8 cellular contexts compared by ENCODE assay signal in the genomic region with DNA sequence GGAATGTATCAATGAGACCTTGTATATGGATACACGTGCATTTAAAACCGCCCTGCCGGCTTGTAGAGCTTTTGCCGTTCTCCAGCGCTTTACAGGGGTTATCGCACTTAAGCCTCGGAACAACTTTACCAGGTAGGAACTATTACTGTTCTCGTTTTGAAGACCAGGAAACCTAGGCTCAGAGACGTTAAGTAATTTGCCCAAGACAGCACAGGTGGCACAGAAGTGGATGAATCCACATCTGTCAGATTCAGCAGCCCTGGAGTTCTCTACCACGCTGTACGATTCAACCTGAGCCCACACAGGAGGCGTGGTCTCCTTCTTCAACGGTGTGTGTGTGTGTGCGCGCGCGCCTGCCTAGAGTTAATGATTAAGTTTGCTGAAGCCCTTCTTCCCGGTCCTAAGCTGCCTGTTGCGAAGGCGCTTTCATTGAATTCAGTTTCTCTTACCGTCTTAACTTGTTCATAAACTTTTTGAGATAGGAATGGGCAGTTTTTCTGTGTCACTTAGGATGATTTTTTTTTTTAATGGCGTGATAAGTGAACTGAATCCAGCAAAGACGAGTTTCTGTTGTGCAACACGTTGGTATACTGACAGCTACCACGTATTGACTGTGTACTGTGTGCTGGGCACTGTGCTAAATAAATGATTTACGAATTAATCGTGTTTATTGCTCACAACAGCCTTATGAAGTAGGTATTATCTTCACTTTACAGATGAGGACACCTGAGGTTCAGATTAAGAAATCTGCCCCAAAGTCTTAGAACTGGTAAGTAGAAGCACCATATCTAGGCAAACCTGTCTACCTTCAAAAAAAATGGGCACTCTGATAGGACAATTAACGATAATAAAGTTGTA.
DNase-seq lines count a peak whose midpoint lies in the region; ATAC-seq and TF ChIP-seq lines count a peak whose summit lies in the region.

No MANE protein-coding gene starts in this region.

- peak overlapping the region; percentile 100 for H3K4me3 Mint-ChIP-seq in chondrocyte (ENCODE audit: unreplicated experiment)

- in situ Hi-C loops in GM18951 (cut with MboI; ENCODE audit: low sequenced_read_pairs, unreplicated experiment) = no loop called here

- H3K9me3 ChIP-seq in left lung = no peaks in the 10 kb centered on the region

- peak; percentile 67 for TF ChIP-seq POLR2A in GM18951 (IDR thresholded peaks at IDR 0.05; ENCODE audit: extremely low read depth, insufficient read depth, insufficient read length)

- intact Hi-C loops in left lung (cut with DNase I) = loop anchor here in 1 of 2 donors (5.0 kb wide), 1 partner anchor 85 kb away; a partner anchor contains a TSS

- H3K27me3 Mint-ChIP-seq in chondrocyte (ENCODE audit: low read depth) = no peaks in the 10 kb centered on the region

- peaks cover 15 to 63% of the 10 kb centered on the region in 2 donors for H3K4me1 ChIP-seq in left lung

- H3K36me3 ChIP-seq in left lung = no peaks in the 10 kb centered on the region

- H3K36me3 Mint-ChIP-seq in chondrocyte (ENCODE audit: low read depth) = peaks cover 3% of the 10 kb centered on the region

- no peaks in the 10 kb centered on the region for H3K27me3 ChIP-seq in left lung

- H3K27ac Mint-ChIP-seq in chondrocyte (ENCODE audit: unreplicated experiment) = peak overlapping the region; percentile 100

- peaks cover 45% of the 10 kb centered on the region for H3K4me1 Mint-ChIP-seq in chondrocyte (ENCODE audit: low read depth)

- DNase-seq in AG09309 (ENCODE audit: low read depth) = peak; percentile 18
- DNase-seq in NCI-H2227 (lab: John Stamatoyannopoulos, UW; ENCODE audit: unreplicated experiment) = peak; percentile 81
- peak; percentile 59 for DNase-seq in activated CD4-positive, CD25-positive, alpha-beta regulatory T cell treated with anti-CD3 and anti-CD28 coated beads, Interleukin-2, amount 50 U/mL, for 16 hours (ENCODE audit: low read depth, low spot score)
- no peak for DNase-seq in chondrocyte (ENCODE audit: low spot score)
- peak; percentile 82 to 87 for DNase-seq in left lung
- DNase-seq in stimulated activated CD4-positive, alpha-beta T cell treated with anti-CD3 and anti-CD28 coated beads, TNF-alpha, amount 100 ng/mL, for 24 hours (ENCODE audit: low read depth in 3 of 3) = peak; percentile 65 to 80 (median 66)

- TF ChIP-seq CTCF in AG09309 (IDR thresholded peaks at IDR 0.05; ENCODE audit: control insufficient read depth, insufficient read depth, low read depth, low read length, missing control alignments) = no peak
- no peak for TF ChIP-seq CTCF in chondrocyte (IDR thresholded peaks at IDR 0.05)
- TF ChIP-seq CTCF in left lung (IDR thresholded peaks at IDR 0.05) = no peak

- ATAC-seq in HG03175 (IDR thresholded peaks at IDR 0.05; ENCODE audit: unreplicated experiment) = peak; percentile 72
- ATAC-seq in left lung = peak; percentile 76

- H3K4me3 ChIP-seq in AG09309 (ENCODE audit: control insufficient read depth, low read depth, low read length) (peak overlapping the region; percentile 88), left lung (peak overlapping the region; percentile 60 to 66)

- peak overlapping the region; percentile 83 to 86 for H3K27ac ChIP-seq in left lung

- no peaks in the 10 kb centered on the region for H3K9me3 Mint-ChIP-seq in chondrocyte (ENCODE audit: low read depth)
